In the genomic region with DNA sequence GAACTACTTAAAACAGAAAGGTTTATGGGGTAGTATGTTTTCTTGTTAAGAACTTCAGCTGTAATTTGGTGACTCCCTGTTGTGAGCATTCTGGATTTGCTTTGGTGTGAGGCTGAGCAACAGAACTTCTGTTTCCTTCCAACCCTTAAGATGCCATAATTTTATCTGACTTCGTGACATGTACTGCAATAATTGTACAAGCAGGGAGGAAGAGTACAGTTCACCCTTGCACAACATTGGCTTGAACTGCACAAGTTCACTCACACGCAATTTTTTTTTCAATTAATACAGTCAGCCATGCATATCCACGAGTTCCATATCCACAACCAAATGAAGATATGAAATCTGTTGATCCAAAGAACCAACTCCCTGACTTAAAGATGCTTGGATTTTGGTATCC, we compare ENCODE assay signal across 22 cellular contexts. TPM values are rescaled to one million over a fixed set of nuclear protein-coding genes. Genes with fewer than 3 reads are reported as not detected.
"Had no signal": no experiment of that assay in that cellular context is flagged by ENCODE, and none has a peak within 500 bp of the region (broad histone marks: within the 10 kb centered on the region; RNA-seq: fewer than 3 reads in every experiment).

No MANE protein-coding gene starts in this region.

- H3K9ac ChIP-seq: KMS-11, SK-N-SH had no signal

- FAIRE-seq: HTR-8/SVneo, K562, RCC 7860 had no signal

- DNase-seq: NCI-H1092 treated with DMSO at 0.1 percent for 48 hours, NCI-H1436, NCI-H187, NCI-H2029, NCI-H2081 treated with DMSO at 0.1 percent for 48 hours, NCI-H2171, NCI-H226, NCI-H446, NCI-H510A, NCI-H524 treated with DMSO at 0.1 percent for 48 hours, NCI-H69, NCI-H774, SHP77, SK-N-SH, SW 1271 had no signal

- H3K4me3 ChIP-seq: K562 had no signal

- H3K9me3 ChIP-seq: SK-N-SH had no signal

- H3K27ac ChIP-seq: HL-60, KMS-11, RWPE1 had no signal

- H3K4me2 ChIP-seq: KMS-11, SK-N-SH had no signal

RNA-seq across cellular contexts. Expression of a gene that starts 42.9 kb away (rescaled TPM):
- polyA plus RNA-seq: IgD-negative memory B cell had no signal
